In the genomic region with DNA sequence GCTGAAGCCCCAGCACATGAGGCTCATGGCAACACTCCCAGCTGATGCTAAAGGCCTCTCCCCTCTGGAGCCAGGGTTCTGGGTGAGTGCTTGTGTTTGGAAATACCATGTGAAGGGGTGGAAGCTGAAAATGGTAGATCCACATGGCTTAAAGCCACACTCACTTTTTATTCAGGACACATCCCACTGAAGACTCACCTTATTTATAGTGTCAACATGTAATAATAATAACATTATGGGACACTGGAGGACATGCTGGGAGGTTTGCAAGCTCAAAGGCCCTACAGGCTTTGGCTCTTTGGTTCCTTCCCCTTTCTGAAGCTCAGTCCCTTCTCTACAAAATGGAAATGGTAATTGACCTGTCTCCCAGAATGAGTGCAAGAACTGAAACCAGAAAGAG, we compare ENCODE assay signal across 14 cellular contexts.
DNase-seq lines count a peak whose midpoint lies in the region; ATAC-seq and TF ChIP-seq lines count a peak whose summit lies in the region.
"Had no signal": no experiment of that assay in that cellular context is flagged by ENCODE, and none has a peak within 500 bp of the region (broad histone marks: within the 10 kb centered on the region; RNA-seq: fewer than 3 reads in every experiment).

No MANE protein-coding gene starts in this region.

- H3K9me3 ChIP-seq in mucosa of descending colon: no peaks in the 10 kb centered on the region
- H3K9me3 ChIP-seq: BE2C, HAP-1 had no signal

- ATAC-seq in left ventricle myocardium superior (no peak), mucosa of descending colon (no peak)

- no peaks in the 10 kb centered on the region for H3K36me3 ChIP-seq in mucosa of descending colon (ENCODE audit: low read depth)
- H3K36me3 ChIP-seq: HAP-1 had no signal

- no peak for TF ChIP-seq CTCF in mucosa of descending colon (IDR thresholded peaks at IDR 0.05)

- DNase-seq in cardiac septum (ENCODE audit: low spot score): peak; percentile 10
- DNase-seq in left ventricle myocardium superior: no peak
- peak; percentile 5 for DNase-seq in NCI-H69 (lab: John Stamatoyannopoulos, UW)
- DNase-seq in islet precursor cell: peak; percentile 20
- DNase-seq in SIG-M5 (lab: John Stamatoyannopoulos, UW): no peak
- DNase-seq in COLO668 (lab: John Stamatoyannopoulos, UW; ENCODE audit: unreplicated experiment): no peak
- no peak for DNase-seq in mucosa of descending colon
- DNase-seq: BE2C; Calu3; CD4-positive, alpha-beta memory T cell; DMS79 treated with DMSO at 0.1 percent for 48 hours; GF-D8; GM23248 had no signal

- no peaks in the 10 kb centered on the region for H3K4me1 ChIP-seq in mucosa of descending colon (ENCODE audit: low read depth)

- intact Hi-C loops in cardiac septum (cut with DNase I) (no loop called here), left ventricle myocardium superior (cut with micrococcal nuclease) (no loop called here), mucosa of descending colon (cut with DNase I, micrococcal nuclease) (no loop called here)

- no peak overlapping the region for H3K4me3 ChIP-seq in mucosa of descending colon
- H3K4me3 ChIP-seq: GM23248, HAP-1 had no signal

Comparison
In these comparisons a context has a peak if more than half of its experiments do, and no peak if none do; other contexts are left out.
1. DNase-seq: peak in cardiac septum (single experiment), NCI-H69 (single experiment) and islet precursor cell (single experiment); none in left ventricle myocardium superior (single experiment), SIG-M5 (single experiment), COLO668 (single experiment) and mucosa of descending colon (0 of 3).